ENCODE assay signal across 27 cellular contexts in genomic region chr1:78122389-78122788, GRCh38.
"Had no signal": no experiment of that assay in that cellular context is flagged by ENCODE, and none has a peak within 500 bp of the region (broad histone marks: within the 10 kb centered on the region; RNA-seq: fewer than 3 reads in every experiment).

No MANE protein-coding gene starts in this region.

- ATAC-seq: Panc1, Right ventricle myocardium inferior, T-cell had no signal

- H3K27ac Mint-ChIP-seq: activated naive CD4-positive, alpha-beta T cell treated with anti-CD3 and anti-CD28 coated beads, Interleukin-2, amount 50 U/mL, for 24 hours; T-cell had no signal

- H3K36me3 ChIP-seq: brain microvascular endothelial cell, cardiac muscle cell had no signal

- DNase-seq: activated CD4-positive, alpha-beta T cell treated with anti-CD3 and anti-CD28 coated beads for 4 hours; activated CD4-positive, CD25-positive, alpha-beta regulatory T cell; activated CD8-positive, alpha-beta memory T cell treated with anti-CD3 and anti-CD28 coated beads, Interleukin-2, amount 50 U/mL, for 48 hours; activated gamma-delta T cell; activated T-cell treated with anti-CD3 and anti-CD28 coated beads, Interleukin-2, amount 50 U/mL, for 4 hours; brain microvascular endothelial cell; Karpas-422; MM.1S; NCI-H1105 treated with DMSO at 0.1 percent for 48 hours; NCI-H1436 treated with DMSO at 0.1 percent for 48 hours; NCI-H187; NCI-H2081; NCI-H510A treated with DMSO at 0.1 percent for 48 hours; NCI-H69; NK-92 treated with Interleukin-12 subunit alpha and Interleukin-12 subunit beta, amount 100 ng/mL, for 24 hours; OCI-M1; RPMI8226; T-cell; T-helper 2 cell; T1000 had no signal

- FAIRE-seq: TTC549 had no signal

- H3K4me3 Mint-ChIP-seq: activated naive CD4-positive, alpha-beta T cell treated with anti-CD3 and anti-CD28 coated beads, Interleukin-2, amount 50 U/mL, for 24 hours; activated T-cell treated with anti-CD3 and anti-CD28 coated beads, Interleukin-2, amount 50 U/mL, for 4 hours; T-cell had no signal

- H3K9me3 Mint-ChIP-seq: activated naive CD4-positive, alpha-beta T cell treated with anti-CD3 and anti-CD28 coated beads, Interleukin-2, amount 50 U/mL, for 24 hours; activated T-cell treated with anti-CD3 and anti-CD28 coated beads, Interleukin-2, amount 50 U/mL, for 4 hours; T-cell had no signal

- H3K27ac ChIP-seq: brain microvascular endothelial cell, cardiac muscle cell, SK-N-MC, VCaP had no signal

- H3K27me3 ChIP-seq: brain microvascular endothelial cell, cardiac muscle cell had no signal

- H3K4me3 ChIP-seq: cardiac muscle cell, SK-N-MC had no signal

- H3K36me3 Mint-ChIP-seq: activated naive CD4-positive, alpha-beta T cell treated with anti-CD3 and anti-CD28 coated beads, Interleukin-2, amount 50 U/mL, for 24 hours; T-cell had no signal

- H3K4me1 Mint-ChIP-seq: activated naive CD4-positive, alpha-beta T cell treated with anti-CD3 and anti-CD28 coated beads, Interleukin-2, amount 50 U/mL, for 24 hours; T-cell had no signal

- H3K27me3 Mint-ChIP-seq: T-cell had no signal
